In genomic region chr6:157239148-157239547, GRCh38 we compare ENCODE assay signal across 11 cellular contexts.
"Had no signal": no experiment of that assay in that cellular context is flagged by ENCODE, and none has a peak within 500 bp of the region (broad histone marks: within the 10 kb centered on the region; RNA-seq: fewer than 3 reads in every experiment).

No MANE protein-coding gene starts in this region.

- DNase-seq: activated CD4-positive, alpha-beta T cell treated with anti-CD3 and anti-CD28 coated beads for 4 hours; activated CD8-positive, alpha-beta memory T cell treated with anti-CD3 and anti-CD28 coated beads, Interleukin-2, amount 50 U/mL, for 48 hours; activated CD8-positive, alpha-beta T cell treated with anti-CD3 and anti-CD28 coated beads for 36 hours; activated naive CD8-positive, alpha-beta T cell treated with anti-CD3 and anti-CD28 coated beads, Interleukin-2, amount 10 ng/mL, durations not matched to agents 7 days and 5 days; central memory CD4-positive, alpha-beta T cell; endodermal cell; foreskin fibroblast; stimulated activated CD4-positive, alpha-beta T cell treated with anti-CD3 and anti-CD28 coated beads, Interleukin-12 subunit alpha, Interleukin-12 subunit beta, amount 100 ng/mL, for 4 hours; stimulated activated naive CD4-positive, alpha-beta T cell; T1000; testis had no signal

- H3K4me3 ChIP-seq: testis had no signal

- H3K9me3 ChIP-seq: testis had no signal

- H3K27me3 ChIP-seq: testis had no signal
